In genomic region chr1:245512181-245512888, GRCh38 we compare ENCODE assay signal across 15 cellular contexts.
A peak's percentile ranks its signal among the peaks of the same experiment; 100 is the strongest.
DNase-seq lines count a peak whose midpoint lies in the region; ATAC-seq and TF ChIP-seq lines count a peak whose summit lies in the region.
"Had no signal": no experiment of that assay in that cellular context is flagged by ENCODE, and none has a peak within 500 bp of the region (broad histone marks: within the 10 kb centered on the region; RNA-seq: fewer than 3 reads in every experiment).

No MANE protein-coding gene starts in this region.

- CTCF ChIA-PET in SK-N-SH (lab: Yijun Ruan, JAX), result interaction anchor here (0.7 to 7.0 kb wide), 13 partner anchors 12 to 483 kb away, joined by 3 to 50 read pairs (median 4); partner anchors contain the start of gene KIF26B

- POLR2A ChIA-PET in SK-N-SH (lab: Yijun Ruan, JAX), result interaction anchor here (0.6 to 4.3 kb wide), 9 partner anchors 58 to 358 kb away, joined by 3 to 25 read pairs (median 4); partner anchors contain the start of gene KIF26B

- no peaks in the 10 kb centered on the region for H3K9me3 ChIP-seq in BE2C
- no peaks in the 10 kb centered on the region for H3K9me3 ChIP-seq in MM.1S (replicated peaks; ENCODE audit: insufficient read depth, low read length)
- no peaks in the 10 kb centered on the region for H3K9me3 ChIP-seq in SK-N-SH
- H3K9me3 ChIP-seq in colonic mucosa, result no peaks in the 10 kb centered on the region
- H3K9me3 ChIP-seq: thoracic aorta had no signal

- no peaks in the 10 kb centered on the region for H4K20me1 ChIP-seq in MM.1S (ENCODE audit: insufficient read depth, low read length)
- H4K20me1 ChIP-seq in SK-N-SH (ENCODE audit: insufficient read depth), result no peaks in the 10 kb centered on the region

- H3K4me2 ChIP-seq in MM.1S (ENCODE audit: low read depth, low read length) (peak overlapping the region; percentile 90), SK-N-SH (peak overlapping the region; percentile 81)

- peak; percentile 19; the same call in 1 of the 2 replicates for TF ChIP-seq RAD21 in SK-N-SH (IDR thresholded peaks at IDR 0.05; ENCODE audit: low read length)

- no peaks in the 10 kb centered on the region for H3K9me2 ChIP-seq in MM.1S (replicated peaks; ENCODE audit: insufficient read depth, low read length)
- no peaks in the 10 kb centered on the region for H3K9me2 ChIP-seq in SK-N-SH

- H3K9ac ChIP-seq in MM.1S (ENCODE audit: low read length) (peak overlapping the region; percentile 35; the same call in 1 of the 2 replicates), SK-N-SH (peak overlapping the region; percentile 53; the same call in 1 of the 2 replicates), colonic mucosa (ENCODE audit: low read depth in 2 of 2, low read length in 2 of 2) (no peak overlapping the region)

- H3K4me1 ChIP-seq in BE2C (peaks cover 25% of the 10 kb centered on the region), MM.1S (ENCODE audit: low read length) (peaks cover 26% of the 10 kb centered on the region), SK-N-SH (ENCODE audit: control insufficient read depth in 1 of 2, insufficient read depth in 2 of 2, low read depth in 1 of 2, low read length in 1 of 2) (peaks cover 0 to 51% of the 10 kb centered on the region in 2 experiments; a peak in 2 of 4 replicates), colonic mucosa (no peaks in the 10 kb centered on the region)

- H3K79me2 ChIP-seq in MM.1S (ENCODE audit: low read length), result no peaks in the 10 kb centered on the region
- no peaks in the 10 kb centered on the region for H3K79me2 ChIP-seq in SK-N-SH (ENCODE audit: insufficient read depth)

- intact Hi-C loops in colonic mucosa (cut with DNase I), result no loop called here

- H3K36me3 ChIP-seq in BE2C, result no peaks in the 10 kb centered on the region; the same call in 1 of the 2 replicates
- H3K36me3 ChIP-seq in MM.1S (replicated peaks; ENCODE audit: insufficient read depth, low read length), result no peaks in the 10 kb centered on the region
- H3K36me3 ChIP-seq in SK-N-SH (replicated peaks in 1 of 2; ENCODE audit: control insufficient read depth in 1 of 2, insufficient read depth in 2 of 2, low read length in 1 of 2), result peaks cover 0 to 10% of the 10 kb centered on the region in 2 experiments
- H3K36me3 ChIP-seq in colonic mucosa, result no peaks in the 10 kb centered on the region
- H3K36me3 ChIP-seq: thoracic aorta had no signal

- TF ChIP-seq CTCF in BE2C (IDR thresholded peaks at IDR 0.05; ENCODE audit: low read depth, low read length) (no peak), MM.1S (IDR thresholded peaks at IDR 0.05; ENCODE audit: low read length) (no peak), SK-N-SH (IDR thresholded peaks at IDR 0.05) (no peak), colonic mucosa (IDR thresholded peaks at IDR 0.05) (no peak)

- H3K4me3 ChIP-seq in BE2C (ENCODE audit: low read depth, low read length) (peak overlapping the region; percentile 70), MM.1S (ENCODE audit: low read length) (peak overlapping the region; percentile 63), SK-N-SH (ENCODE audit: low read depth in 2 of 2, low read length in 1 of 2) (peak overlapping the region; percentile 39 to 55), colonic mucosa (no peak overlapping the region)
- H3K4me3 ChIP-seq: thoracic aorta had no signal

- no peak for ATAC-seq in HG03521 (IDR thresholded peaks at IDR 0.05; ENCODE audit: unreplicated experiment)
- ATAC-seq: naive thymus-derived CD8-positive, alpha-beta T cell; Panc1 had no signal

- 16% methylated on average over 8 of the region's 8 CpGs for WGBS in SK-N-SH (ENCODE audit: low lambda C conversion rate)

- H3K27me3 ChIP-seq in BE2C (no peaks in the 10 kb centered on the region), MM.1S (replicated peaks; ENCODE audit: insufficient read depth, low read length) (0 out of 2 replicates have a peak, but pooled peaks cover 4% of the 10 kb centered on the region), SK-N-SH (ENCODE audit: insufficient read depth) (no peaks in the 10 kb centered on the region), colonic mucosa (no peaks in the 10 kb centered on the region)

- peak in 1 of 2 experiments; percentile 73; a peak in 2 of 4 replicates for TF ChIP-seq EP300 in SK-N-SH (IDR thresholded peaks at IDR 0.05; ENCODE audit: borderline replicate concordance in 1 of 2, low read depth in 1 of 2, low read length in 1 of 2)

- peak overlapping the region; percentile 58 for H3K27ac ChIP-seq in MM.1S (ENCODE audit: low read length)
- H3K27ac ChIP-seq in SK-N-SH (ENCODE audit: low read depth in 2 of 2, low read length in 1 of 2), result peak overlapping the region; percentile 41 to 92; a peak in 3 of 4 replicates
- H3K27ac ChIP-seq in colonic mucosa, result no peak overlapping the region
- H3K27ac ChIP-seq: thoracic aorta had no signal

- peak overlapping the region; percentile 73 for H2AFZ ChIP-seq in MM.1S (ENCODE audit: low read length)
- H2AFZ ChIP-seq in SK-N-SH (ENCODE audit: low read depth), result peak overlapping the region; percentile 79

- DNase-seq in BE2C, result no peak
- peak; percentile 64 for DNase-seq in MM.1S
- DNase-seq in SK-N-SH, result peak; percentile 69
- peak; percentile 58 for DNase-seq in medulla oblongata (ENCODE audit: extremely low spot score)
- DNase-seq in SHP77 treated with DMSO at 0.1 percent for 48 hours (lab: John Stamatoyannopoulos, UW), result no peak
- no peak for DNase-seq in colonic mucosa
- DNase-seq in hippocampal formation (lab: John Stamatoyannopoulos, UW), result no peak
- DNase-seq: activated B cell treated with CpG ODN at 0.5 μM for 24 hours; activated effector memory CD4-positive, alpha-beta T cell treated with Interleukin-2 at 50 U/mL for 16 hours; DND-41; KG1; naive thymus-derived CD8-positive, alpha-beta T cell had no signal

- H3F3A ChIP-seq in MM.1S (ENCODE audit: insufficient read depth, low read length) (peaks cover 24% of the 10 kb centered on the region), SK-N-SH (replicated peaks; ENCODE audit: insufficient read depth) (no peaks in the 10 kb centered on the region)

TF ChIP-seq in SK-N-SH, 30 proteins besides CTCF, POLR2A, EP300 and RAD21 (continues in another document):
- TF ChIP-seq FOXM1 (IDR thresholded peaks at IDR 0.05; ENCODE audit: low read depth) (no peak), SIN3A (IDR thresholded peaks at IDR 0.05; ENCODE audit: borderline replicate concordance, low read depth, low read length) (peak; percentile 53; the same call in 1 of the 2 replicates), FOXJ3 (CRISPR knock-in tag; IDR thresholded peaks at IDR 0.05) (no peak), FOSL2 (IDR thresholded peaks at IDR 0.05; ENCODE audit: borderline replicate concordance, low read depth) (no peak), MEF2A (IDR thresholded peaks at IDR 0.05; ENCODE audit: borderline replicate concordance, low read depth) (no peak), GATA2 (CRISPR knock-in tag; IDR thresholded peaks at IDR 0.05) (peak; percentile 94), SMC3 (IDR thresholded peaks at IDR 0.05; ENCODE audit: low read depth, low read length) (no peak), USF2 (IDR thresholded peaks at IDR 0.05; ENCODE audit: borderline replicate concordance, low read depth, low read length) (no peak; the same call in 1 of the 2 replicates), POLR2AphosphoS5 (IDR thresholded peaks at IDR 0.05; ENCODE audit: low read depth, low read length) (peak; percentile 33; the same call in 1 of the 2 replicates), USF1 (IDR thresholded peaks at IDR 0.05; ENCODE audit: borderline replicate concordance, low read depth) (peak; percentile 50; the same call in 1 of the 2 replicates), RXRA (IDR thresholded peaks at IDR 0.05; ENCODE audit: borderline replicate concordance, low read depth) (no peak), REST (IDR thresholded peaks at IDR 0.05; ENCODE audit: low read depth, low read length) (no peak)

Comparison
In these comparisons a context has a peak if more than half of its experiments do, and no peak if none do; other contexts are left out.
1. DNase-seq: peak in MM.1S (single experiment), SK-N-SH (single experiment) and medulla oblongata (single experiment); none in BE2C (single experiment), SHP77 treated with DMSO at 0.1 percent for 48 hours (single experiment), colonic mucosa (single experiment) and hippocampal formation (0 of 2).
2. H3K9ac ChIP-seq: peak in MM.1S (single experiment) and SK-N-SH (single experiment); none in colonic mucosa (0 of 2).